ENCODE assay signal across 9 cellular contexts in the genomic region with DNA sequence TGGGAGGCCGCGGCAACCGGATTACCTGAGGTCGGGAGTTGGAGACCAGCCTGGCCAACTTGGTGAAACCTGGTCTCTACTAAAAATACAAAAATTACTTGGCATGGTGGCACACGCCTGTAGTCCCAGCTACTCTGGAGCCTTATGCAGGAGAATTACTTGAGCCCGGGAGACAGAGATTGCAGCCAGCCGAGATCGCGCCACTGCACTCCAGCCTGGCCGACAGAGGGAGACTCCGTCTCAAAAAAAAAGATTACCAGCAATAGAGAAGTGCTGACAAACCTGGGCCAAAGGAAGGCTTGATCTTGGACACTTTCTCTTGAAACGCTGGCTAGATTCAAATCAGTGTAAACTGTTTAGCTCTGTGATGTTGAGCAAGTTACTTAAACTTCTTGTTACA. TPM values are rescaled to one million over a fixed set of nuclear protein-coding genes. Genes with fewer than 3 reads are reported as not detected.
DNase-seq lines count a peak whose midpoint lies in the region; ATAC-seq and TF ChIP-seq lines count a peak whose summit lies in the region.
"Had no signal": no experiment of that assay in that cellular context is flagged by ENCODE, and none has a peak within 500 bp of the region (broad histone marks: within the 10 kb centered on the region; RNA-seq: fewer than 3 reads in every experiment).

No MANE protein-coding gene starts in this region.

- in situ Hi-C loops in GM23248 (cut with MboI), result no loop called here

- H3K4me2 ChIP-seq in GM23248 (ENCODE audit: unreplicated experiment), result no peak overlapping the region
- no peak overlapping the region for H3K4me2 ChIP-seq in hepatocyte

- H3K9me2 ChIP-seq in GM23248 (ENCODE audit: insufficient read depth) (no peaks in the 10 kb centered on the region), hepatocyte (replicated peaks; ENCODE audit: insufficient read depth) (no peaks in the 10 kb centered on the region)

- H3K36me3 ChIP-seq in A673 (ENCODE audit: insufficient read depth, low read length, poor library complexity, severe bottlenecking), result no peaks in the 10 kb centered on the region
- no peaks in the 10 kb centered on the region for H3K36me3 ChIP-seq in GM23248 (ENCODE audit: low read depth)
- no peaks in the 10 kb centered on the region for H3K36me3 ChIP-seq in hepatocyte (replicated peaks; ENCODE audit: insufficient read depth, low read depth)
- no peaks in the 10 kb centered on the region for H3K36me3 ChIP-seq in upper lobe of right lung

- H3K27ac ChIP-seq in A673 (ENCODE audit: low read depth, low read length, poor library complexity, severe bottlenecking), result no peak overlapping the region
- H3K27ac ChIP-seq in GM23248, result no peak overlapping the region
- no peak overlapping the region for H3K27ac ChIP-seq in hepatocyte
- H3K27ac ChIP-seq in upper lobe of right lung, result no peak overlapping the region

- ATAC-seq in activated B cell treated with CpG ODN at 0.5 μM for 24 hours (ENCODE audit: low read depth), result peak; percentile 61
- ATAC-seq in upper lobe of right lung, result peak; percentile 69
- no peak for ATAC-seq in GM19035 (IDR thresholded peaks at IDR 0.05; ENCODE audit: unreplicated experiment)

- peaks cover 12% of the 10 kb centered on the region for H3K27me3 ChIP-seq in A673 (replicated peaks; ENCODE audit: insufficient read depth, low read depth, low read length, poor library complexity)
- peaks cover 12% of the 10 kb centered on the region for H3K27me3 ChIP-seq in GM23248 (replicated peaks; ENCODE audit: insufficient read depth)
- peaks cover 88% of the 10 kb centered on the region for H3K27me3 ChIP-seq in hepatocyte
- H3K27me3 ChIP-seq in upper lobe of right lung, result peaks cover 48% of the 10 kb centered on the region

- H3K79me2 ChIP-seq in GM23248 (ENCODE audit: insufficient read depth), result no peaks in the 10 kb centered on the region
- no peaks in the 10 kb centered on the region for H3K79me2 ChIP-seq in hepatocyte

- no peak overlapping the region for H3K4me3 Mint-ChIP-seq in activated B cell treated with CpG ODN at 0.5 μM for 24 hours
- H3K4me3 Mint-ChIP-seq: activated naive CD8-positive, alpha-beta T cell had no signal

- H3K9me3 Mint-ChIP-seq in activated B cell treated with CpG ODN at 0.5 μM for 24 hours, result no peaks in the 10 kb centered on the region

- TF ChIP-seq CTCF in A673 (conservative IDR thresholded peaks at IDR 0.05; ENCODE audit: low read depth, low read length) (peak; percentile 56), activated B cell treated with CpG ODN at 0.5 μM for 24 hours (IDR thresholded peaks at IDR 0.05) (no peak), hepatocyte (IDR thresholded peaks at IDR 0.05; ENCODE audit: poor library complexity) (peak; percentile 53), upper lobe of right lung (IDR thresholded peaks at IDR 0.05) (peak; percentile 63)

- H3K4me1 Mint-ChIP-seq in activated B cell treated with CpG ODN at 0.5 μM for 24 hours, result peaks cover 11% of the 10 kb centered on the region

- peaks cover 58% of the 10 kb centered on the region for H3K27me3 Mint-ChIP-seq in activated B cell treated with CpG ODN at 0.5 μM for 24 hours

- no peaks in the 10 kb centered on the region for H3K36me3 Mint-ChIP-seq in activated B cell treated with CpG ODN at 0.5 μM for 24 hours (ENCODE audit: low read depth)

- no peak overlapping the region for H3K4me3 ChIP-seq in A673 (ENCODE audit: low read depth, low read length, poor library complexity, severe bottlenecking)
- H3K4me3 ChIP-seq in GM23248, result no peak overlapping the region
- no peak overlapping the region for H3K4me3 ChIP-seq in hepatocyte
- H3K4me3 ChIP-seq in upper lobe of right lung, result no peak overlapping the region

- CTCF ChIA-PET in A673 (lab: Charles Lee), result interaction anchor here (0.7 to 1.1 kb wide), 2 partner anchors 9 to 28 kb away, joined by 3 to 7 read pairs; no protein-coding TSS in a partner anchor
- CTCF ChIA-PET in activated B cell treated with CpG ODN at 0.5 μM for 24 hours (lab: Charles Lee), result interaction anchor here (1.2 kb wide), 1 partner anchor 28 kb away, joined by 11 read pairs; no protein-coding TSS in a partner anchor

- WGBS in GM23248 (ENCODE audit: low coverage in 1 of 2, low lambda C conversion rate in 2 of 2, missing lambda C conversion rate in 2 of 2), 2 experiments, result 30 to 33% methylated on average over 12 of the region's 12 CpGs
- 38% methylated on average over 12 of the region's 12 CpGs for WGBS in hepatocyte (ENCODE audit: low lambda C conversion rate, missing lambda C conversion rate)

- H3K9ac ChIP-seq in GM23248, result no peak overlapping the region

- no TSS peak for BruUV-seq in A673 (replicated peaks; lab: Mats Ljungman, UMichigan)

- DNase-seq in A673 (ENCODE audit: low spot score) (no peak), GM23248 (peak; percentile 57), activated B cell treated with CpG ODN at 0.5 μM for 24 hours (no peak), hepatocyte (ENCODE audit: low spot score) (no peak), upper lobe of right lung (no peak), putamen (ENCODE audit: low spot score) (no peak), H4 (ENCODE audit: low spot score) (no peak)

- no peaks in the 10 kb centered on the region for H3K4me1 ChIP-seq in A673 (ENCODE audit: insufficient read depth, low read length, poor library complexity, severe bottlenecking)
- H3K4me1 ChIP-seq in GM23248 (ENCODE audit: insufficient read depth), result no peaks in the 10 kb centered on the region
- no peaks in the 10 kb centered on the region for H3K4me1 ChIP-seq in hepatocyte (ENCODE audit: insufficient read depth)
- H3K4me1 ChIP-seq in upper lobe of right lung, result peaks cover 14% of the 10 kb centered on the region

- POLR2A ChIA-PET in A673 (lab: Charles Lee; ENCODE audit: low non-redundant PET), result no interaction called here
- POLR2A ChIA-PET in activated B cell treated with CpG ODN at 0.5 μM for 24 hours (lab: Charles Lee), result no interaction called here

- H4K20me1 ChIP-seq in GM23248 (ENCODE audit: insufficient read depth) (no peaks in the 10 kb centered on the region), hepatocyte (ENCODE audit: insufficient read depth, poor library complexity, severe bottlenecking) (no peaks in the 10 kb centered on the region)

- no peak overlapping the region for H3K27ac Mint-ChIP-seq in activated B cell treated with CpG ODN at 0.5 μM for 24 hours
- H3K27ac Mint-ChIP-seq: activated naive CD8-positive, alpha-beta T cell had no signal

- H2AFZ ChIP-seq in GM23248 (no peak overlapping the region), hepatocyte (no peak overlapping the region)

- no peaks in the 10 kb centered on the region for H3F3A ChIP-seq in GM23248 (ENCODE audit: insufficient read depth)

- intact Hi-C loops in A673 (cut with micrococcal nuclease; ENCODE audit: unreplicated experiment), result loop anchor here (1.0 kb wide), 1 partner anchor 28 kb away; no protein-coding TSS in a partner anchor
- intact Hi-C loops in activated B cell treated with CpG ODN at 0.5 μM for 24 hours (cut with micrococcal nuclease), result loop anchor here (1.0 to 5.0 kb wide), 2 partner anchors 28 to 42 kb away; a partner anchor contains a TSS
- intact Hi-C loops in upper lobe of right lung (cut with DNase I), result no loop called here

- no peaks in the 10 kb centered on the region for H3K9me3 ChIP-seq in A673 (ENCODE audit: low read depth, low read length, poor library complexity, severe bottlenecking)
- H3K9me3 ChIP-seq in GM23248 (ENCODE audit: low read depth), result no peaks in the 10 kb centered on the region
- no peaks in the 10 kb centered on the region for H3K9me3 ChIP-seq in hepatocyte (ENCODE audit: low read depth)
- H3K9me3 ChIP-seq in upper lobe of right lung, result no peaks in the 10 kb centered on the region

RNA-seq across cellular contexts. Expression of a gene that starts 4.3 kb away (rescaled TPM):
- total RNA-seq in A673 (2021) (2.4 TPM in 1 of 2 replicates, not detected in the other), activated B cell treated with CpG ODN at 0.5 μM for 24 hours (1.3 TPM in 1 of 2 replicates, not detected in the other), hepatocyte (2.1 TPM in 1 of 2 replicates, not detected in the other), upper lobe of right lung (6.3 TPM)
- not detected in 2 replicates for total RNA-seq in GM23248 (2014; rRNA removed; shearing (Covaris generic))
- polyA plus RNA-seq in GM23248 (2016; fragmentation: Nextera tagmentation; extraction: Ambion mirVana) (not detected in 2 replicates), hepatocyte (2.0 and 13.5 TPM in 2 replicates)
- total RNA-seq in H4 (2014; rRNA removed; shearing (Covaris generic)), result not detected in 2 replicates

RNA-seq across cellular contexts. Expression of a gene that starts 6.1 kb away (rescaled TPM):
- 10.8 and 48.8 TPM in 2 replicates for total RNA-seq in A673 (2021)
- not detected in 2 replicates for total RNA-seq in GM23248 (2014; rRNA removed; shearing (Covaris generic))
- polyA plus RNA-seq in GM23248 (2016; fragmentation: Nextera tagmentation; extraction: Ambion mirVana), result 3.3 and 4.4 TPM in 2 replicates
- 0.69 TPM in 1 of 2 replicates, not detected in the other for total RNA-seq in activated B cell treated with CpG ODN at 0.5 μM for 24 hours
- 49.7 and 64.1 TPM in 2 replicates for total RNA-seq in hepatocyte
- polyA plus RNA-seq in hepatocyte, result 44.5 and 45.3 TPM in 2 replicates
- total RNA-seq in upper lobe of right lung, result 23.7 TPM
- total RNA-seq in H4 (2014; rRNA removed; shearing (Covaris generic)), result not detected in 2 replicates

RNA-seq across cellular contexts. Expression of a gene that starts 8.4 kb away (rescaled TPM):
- total RNA-seq in A673 (2021) (30.0 and 74.3 TPM in 2 replicates), activated B cell treated with CpG ODN at 0.5 μM for 24 hours (36.3 and 48.9 TPM in 2 replicates), hepatocyte (39.8 and 52.0 TPM in 2 replicates), upper lobe of right lung (111 TPM)
- total RNA-seq in GM23248 (2014; rRNA removed; shearing (Covaris generic)), result 26.2 and 113 TPM in 2 replicates
- polyA plus RNA-seq in GM23248 (2016; fragmentation: Nextera tagmentation; extraction: Ambion mirVana) (126 and 146 TPM in 2 replicates), hepatocyte (121 and 127 TPM in 2 replicates)
- 78.7 and 86.8 TPM in 2 replicates for total RNA-seq in H4 (2014; rRNA removed; shearing (Covaris generic))

RNA-seq across cellular contexts. Expression of a gene that starts 16.2 kb away (rescaled TPM):
- total RNA-seq in A673 (2021) (7.7 and 26.9 TPM in 2 replicates), activated B cell treated with CpG ODN at 0.5 μM for 24 hours (21.4 and 22.8 TPM in 2 replicates), hepatocyte (3.1 and 7.1 TPM in 2 replicates), upper lobe of right lung (9.1 TPM)
- 1.1 TPM in 1 of 2 replicates, not detected in the other for total RNA-seq in GM23248 (2014; rRNA removed; shearing (Covaris generic))
- polyA plus RNA-seq in GM23248 (2016; fragmentation: Nextera tagmentation; extraction: Ambion mirVana) (4.5 and 5.4 TPM in 2 replicates), hepatocyte (8.7 and 11.8 TPM in 2 replicates)
- 0.14 TPM in 1 of 2 replicates, not detected in the other for total RNA-seq in H4 (2014; rRNA removed; shearing (Covaris generic))

RNA-seq across cellular contexts. Expression of a gene that starts 22.2 kb away (rescaled TPM):
- total RNA-seq in A673 (2021) (not detected in 2 replicates), activated B cell treated with CpG ODN at 0.5 μM for 24 hours (not detected in 2 replicates), hepatocyte (not detected in 2 replicates), upper lobe of right lung (not detected)
- not detected in 2 replicates for total RNA-seq in GM23248 (2014; rRNA removed; shearing (Covaris generic))
- polyA plus RNA-seq in GM23248 (2016; fragmentation: Nextera tagmentation; extraction: Ambion mirVana) (not detected in 2 replicates), hepatocyte (0.47 and 2.2 TPM in 2 replicates)
- total RNA-seq in H4 (2014; rRNA removed; shearing (Covaris generic)), result not detected in 2 replicates
